ENCODE assay signal across 9 cellular contexts in genomic region chr4:73603307-73603710, GRCh38. TPM values are rescaled to one million over a fixed set of nuclear protein-coding genes. Genes with fewer than 3 reads are reported as not detected.
A peak's percentile ranks its signal among the peaks of the same experiment; 100 is the strongest.
DNase-seq lines count a peak whose midpoint lies in the region; ATAC-seq, FAIRE-seq and TF ChIP-seq lines count a peak whose summit lies in the region.
"Had no signal": no experiment of that assay in that cellular context is flagged by ENCODE, and none has a peak within 500 bp of the region (broad histone marks: within the 10 kb centered on the region; RNA-seq: fewer than 3 reads in every experiment).

No MANE protein-coding gene starts in this region.

- H3K27ac ChIP-seq in pancreas (peak overlapping the region in 3 of 4 donors; percentile 44 to 88 (median 81)), upper lobe of left lung (no peak overlapping the region)

- H3K9me3 ChIP-seq in pancreas = no peaks in the 10 kb centered on the region
- no peaks in the 10 kb centered on the region for H3K9me3 ChIP-seq in upper lobe of left lung

- no peak for TF ChIP-seq EP300 in upper lobe of left lung (IDR thresholded peaks at IDR 0.05)

- H3K4me3 ChIP-seq in pancreas (no peak overlapping the region), upper lobe of left lung (no peak overlapping the region)

- peak; percentile 69 for FAIRE-seq in pancreas (lab: Jason Lieb, UNC)

- no peaks in the 10 kb centered on the region for H3K9me3 Mint-ChIP-seq in stimulated activated naive CD8-positive, alpha-beta T cell treated with anti-CD3 and anti-CD28 coated beads, Interleukin-15, amount 100 ng/mL, for 72 hours

- no peaks in the 10 kb centered on the region for H3K36me3 ChIP-seq in pancreas
- no peaks in the 10 kb centered on the region for H3K36me3 ChIP-seq in upper lobe of left lung

- 10 to 11% methylated on average over 3 of the region's 3 CpGs for WGBS in pancreas, 2 donors
- WGBS in upper lobe of left lung, 2 donors = 57 to 58% methylated on average over 3 of the region's 3 CpGs

- in situ Hi-C loops in G401 (cut with HindIII; ENCODE audit: low sequenced_read_pairs) = no loop called here

- ATAC-seq in GM18867 (IDR thresholded peaks at IDR 0.05; ENCODE audit: unreplicated experiment) (peak; percentile 29), HG03060 (IDR thresholded peaks at IDR 0.05; ENCODE audit: low read depth, unreplicated experiment) (peak; percentile 37), pancreas (peak; percentile 81 to 89 (median 88)), upper lobe of left lung (ENCODE audit: low FRiP score in 2 of 2) (no peak)
- no peak for ATAC-seq in stimulated activated naive CD8-positive, alpha-beta T cell treated with anti-CD3 and anti-CD28 coated beads, Interleukin-15, amount 100 ng/mL, for 72 hours

- no peak for TF ChIP-seq POLR2A in upper lobe of left lung (IDR thresholded peaks at IDR 0.05)

- H3K4me1 ChIP-seq in pancreas (peaks cover 24 to 68% (median 51%) of the 10 kb centered on the region in 3 donors), upper lobe of left lung (no peaks in the 10 kb centered on the region)

- peak overlapping the region in 1 of 2 donors; percentile 45 for H3K27ac Mint-ChIP-seq in stimulated activated naive CD8-positive, alpha-beta T cell treated with anti-CD3 and anti-CD28 coated beads, Interleukin-15, amount 100 ng/mL, for 72 hours

- intact Hi-C loops in pancreas (cut with DNase I) = no loop called here

- DNase-seq in astrocyte of the hippocampus (ENCODE audit: low read depth, low spot score) = peak; percentile 52
- DNase-seq in pancreas = peak in 5 of 6 donors; percentile 26 to 75 (median 56)
- no peak for DNase-seq in stimulated activated naive CD8-positive, alpha-beta T cell treated with anti-CD3 and anti-CD28 coated beads, Interleukin-15, amount 100 ng/mL, for 72 hours
- DNase-seq in G401 (ENCODE audit: low spot score) = no peak
- no peak for DNase-seq in activated effector memory CD4-positive, alpha-beta T cell treated with Interleukin-2 at 50 U/mL for 16 hours
- DNase-seq in upper lobe of left lung = no peak
- DNase-seq: NCI-H774 had no signal

- H3K27me3 Mint-ChIP-seq in stimulated activated naive CD8-positive, alpha-beta T cell treated with anti-CD3 and anti-CD28 coated beads, Interleukin-15, amount 100 ng/mL, for 72 hours = no peaks in the 10 kb centered on the region

- H3K27me3 ChIP-seq in pancreas (no peaks in the 10 kb centered on the region), upper lobe of left lung (no peaks in the 10 kb centered on the region)

- TF ChIP-seq CTCF in pancreas (IDR thresholded peaks at IDR 0.05) (no peak), upper lobe of left lung (IDR thresholded peaks at IDR 0.05) (no peak)

- no peaks in the 10 kb centered on the region for H3K4me1 Mint-ChIP-seq in stimulated activated naive CD8-positive, alpha-beta T cell treated with anti-CD3 and anti-CD28 coated beads, Interleukin-15, amount 100 ng/mL, for 72 hours

- no peak overlapping the region for H3K4me3 Mint-ChIP-seq in stimulated activated naive CD8-positive, alpha-beta T cell treated with anti-CD3 and anti-CD28 coated beads, Interleukin-15, amount 100 ng/mL, for 72 hours

RNA-seq across cellular contexts. Expression of gene RASSF6, which starts 16.9 kb away (rescaled TPM):
- total RNA-seq in pancreas (10 to 100 TPM in 1 of 6 donors, 1 to 10 TPM in 5; 3.1 to 10.2 (median 5.8) TPM), upper lobe of left lung (1 to 10 TPM; 1.1 to 8.3 (median 1.7) TPM)
- 1 to 10 TPM; 2.8 to 4.1 TPM for polyA plus RNA-seq in pancreas
- not detected in 2 replicates for total RNA-seq in G401 (2014; rRNA removed; shearing (Covaris generic))

Comparison
In these comparisons a context has a peak if more than half of its experiments do, and no peak if none do; other contexts are left out.
1. ATAC-seq: peak in GM18867 (single experiment), HG03060 (single experiment) and pancreas (4 of 4); none in stimulated activated naive CD8-positive, alpha-beta T cell treated with anti-CD3 and anti-CD28 coated beads, Interleukin-15, amount 100 ng/mL, for 72 hours (single experiment) and upper lobe of left lung (0 of 2).
2. DNase-seq: peak in astrocyte of the hippocampus (single experiment) and pancreas (5 of 6); none in stimulated activated naive CD8-positive, alpha-beta T cell treated with anti-CD3 and anti-CD28 coated beads, Interleukin-15, amount 100 ng/mL, for 72 hours (0 of 2), G401 (single experiment), activated effector memory CD4-positive, alpha-beta T cell treated with Interleukin-2 at 50 U/mL for 16 hours (single experiment) and upper lobe of left lung (0 of 2).
3. H3K27ac ChIP-seq: peak in pancreas (3 of 4); none in upper lobe of left lung (0 of 4).